ENCODE assay signal across 1 cellular context in genomic region chr5:79235578-79236363, GRCh38.
TF ChIP-seq lines count a peak whose summit lies in the region.

JMY (plus strand) TSS chr5:79236131; CDS start chr5:79236651, 520 bp downstream.

TF ChIP-seq in SK-N-SH, 30 proteins besides CTCF, POLR2A, EP300 and RAD21 (continued from another document):
- TF ChIP-seq REST (IDR thresholded peaks at IDR 0.05; ENCODE audit: low read depth, low read length) (no peak), POLR2AphosphoS5 (IDR thresholded peaks at IDR 0.05; ENCODE audit: low read depth, low read length) (peak; percentile 70; the same call in 1 of the 2 replicates), USF1 (IDR thresholded peaks at IDR 0.05; ENCODE audit: borderline replicate concordance, low read depth) (peak; percentile 83; the same call in 1 of the 2 replicates), NFIC (IDR thresholded peaks at IDR 0.05; ENCODE audit: borderline replicate concordance) (no peak), MAX (IDR thresholded peaks at IDR 0.05; ENCODE audit: low read depth) (peak; percentile 96), TEAD4 (IDR thresholded peaks at IDR 0.05; ENCODE audit: borderline replicate concordance, insufficient read depth) (no peak), GABPA (IDR thresholded peaks at IDR 0.05; ENCODE audit: low read depth) (no peak), ZBTB33 (IDR thresholded peaks at IDR 0.05; ENCODE audit: borderline replicate concordance, low read depth) (no peak), NRF1 (IDR thresholded peaks at IDR 0.05; ENCODE audit: low read depth, low read length) (peak; percentile 65), GATA2 (CRISPR knock-in tag; IDR thresholded peaks at IDR 0.05) (no peak), CHD2 (IDR thresholded peaks at IDR 0.05; ENCODE audit: low read length, partially characterized antibody) (no peak), JUND (IDR thresholded peaks at IDR 0.05) (no peak), FOXJ3 (CRISPR knock-in tag; IDR thresholded peaks at IDR 0.05) (no peak), RCOR1 (IDR thresholded peaks at IDR 0.05; ENCODE audit: low read length) (no peak), FOXM1 (IDR thresholded peaks at IDR 0.05; ENCODE audit: low read depth) (no peak), RXRA (IDR thresholded peaks at IDR 0.05; ENCODE audit: borderline replicate concordance, low read depth) (no peak), TAF1 (IDR thresholded peaks at IDR 0.05; ENCODE audit: borderline replicate concordance, low read depth, low read length) (peak; percentile 76), MEF2A (IDR thresholded peaks at IDR 0.05; ENCODE audit: borderline replicate concordance, low read depth) (no peak), FOSL2 (IDR thresholded peaks at IDR 0.05; ENCODE audit: borderline replicate concordance, low read depth) (no peak)
TF ChIP-seq in SK-N-SH: peak in this region for 9.
